3 cellular contexts compared by ENCODE assay signal in the genomic region with DNA sequence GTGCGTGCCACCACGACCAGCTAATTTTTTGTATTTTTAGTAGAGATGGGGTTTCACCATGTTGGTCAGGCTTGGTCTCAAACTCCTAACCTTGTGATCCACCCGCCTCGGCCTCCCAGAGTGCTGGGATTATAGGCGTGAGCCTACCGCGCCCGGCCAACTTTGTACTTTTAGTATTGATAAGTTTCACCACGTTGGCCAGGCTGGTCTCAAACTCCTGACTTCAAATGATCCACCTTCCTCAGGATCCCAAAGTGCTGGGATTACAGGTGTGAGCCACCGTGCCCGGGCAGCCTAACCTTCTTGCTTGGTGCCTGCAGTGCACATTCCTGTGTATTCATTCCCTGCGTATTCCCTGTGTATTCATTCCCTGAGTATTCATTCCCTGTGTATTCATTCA. TPM values are rescaled to one million over a fixed set of nuclear protein-coding genes. Genes with fewer than 3 reads are reported as not detected.
"Had no signal": no experiment of that assay in that cellular context is flagged by ENCODE, and none has a peak within 500 bp of the region (broad histone marks: within the 10 kb centered on the region; RNA-seq: fewer than 3 reads in every experiment).

No MANE protein-coding gene starts in this region.

RNA-seq across cellular contexts. Expression of a gene that starts 49.0 kb away (rescaled TPM):
- total RNA-seq: activated CD4-positive, alpha-beta T cell treated with anti-CD3 and anti-CD28 coated beads for 36 hours; activated T-helper 2 cell treated with anti-CD3 and anti-CD28 coated beads, Interferon-gamma antibody, Interleukin-2, Interleukin-4, amounts not matched to agents 10 μg/mL and 5 μg/mL and 100 μg/mL, durations not matched to agents 14 hours and 24 hours and 36 hours; bronchial epithelial cell had no signal
